ENCODE assay signal across 9 cellular contexts in the genomic region with DNA sequence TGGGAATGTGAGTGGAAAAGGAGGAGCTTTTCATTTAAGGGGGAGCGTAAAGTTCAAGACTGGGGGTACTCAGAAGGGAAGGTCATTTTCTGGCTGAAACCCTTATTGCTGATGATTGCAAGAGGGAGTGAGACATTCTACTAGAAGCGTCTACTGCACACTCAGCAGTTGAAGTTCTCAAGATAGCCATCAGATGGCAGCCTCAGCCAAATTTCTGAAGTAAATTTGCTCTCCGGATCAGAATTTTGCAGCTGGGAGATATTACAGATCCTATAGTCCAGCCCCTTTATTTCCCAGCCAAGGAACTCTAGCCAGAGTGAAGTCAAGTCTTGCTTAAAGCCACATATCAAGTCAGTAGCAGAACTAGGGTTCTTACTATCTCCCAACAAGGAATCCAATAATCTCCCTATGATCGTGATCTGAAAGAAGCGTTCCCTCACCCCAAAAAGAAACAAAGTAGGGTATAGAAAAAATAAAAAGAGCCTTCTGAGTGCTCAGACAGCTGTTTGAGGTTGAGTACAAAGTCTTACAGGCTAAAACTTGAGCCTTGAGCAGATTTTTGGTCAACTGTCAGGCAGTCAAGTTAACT. TPM values are rescaled to one million over a fixed set of nuclear protein-coding genes. Genes with fewer than 3 reads are reported as not detected.
DNase-seq lines count a peak whose midpoint lies in the region; ATAC-seq and TF ChIP-seq lines count a peak whose summit lies in the region.
"Had no signal": no experiment of that assay in that cellular context is flagged by ENCODE, and none has a peak within 500 bp of the region (broad histone marks: within the 10 kb centered on the region; RNA-seq: fewer than 3 reads in every experiment).

No MANE protein-coding gene starts in this region.

- no peak overlapping the region for H2AFZ ChIP-seq in OCI-LY7 (ENCODE audit: low read length)

- no peaks in the 10 kb centered on the region for H3K36me3 Mint-ChIP-seq in activated CD8-positive, alpha-beta memory T cell treated with anti-CD3 and anti-CD28 coated beads, Interleukin-2, amount 10 ng/mL, durations not matched to agents 7 days and 5 days
- H3K36me3 Mint-ChIP-seq: activated naive CD8-positive, alpha-beta T cell treated with anti-CD3 and anti-CD28 coated beads, Interleukin-2, amount 10 ng/mL, durations not matched to agents 7 days and 5 days had no signal

- H3K27me3 ChIP-seq in right lobe of liver (no peaks in the 10 kb centered on the region), uterus (no peaks in the 10 kb centered on the region)

- no peak overlapping the region for H3K4me3 ChIP-seq in Jurkat, Clone E6-1 (ENCODE audit: low read length)
- H3K4me3 ChIP-seq in OCI-LY7 (ENCODE audit: low read depth, low read length, poor library complexity, severe bottlenecking) (no peak overlapping the region), choroid plexus epithelial cell (ENCODE audit: low read depth, low read length) (no peak overlapping the region), right lobe of liver (no peak overlapping the region), uterus (no peak overlapping the region)

- H3K4me3 Mint-ChIP-seq in activated CD8-positive, alpha-beta memory T cell treated with anti-CD3 and anti-CD28 coated beads, Interleukin-2, amount 10 ng/mL, durations not matched to agents 7 days and 5 days: no peak overlapping the region
- H3K4me3 Mint-ChIP-seq: activated naive CD8-positive, alpha-beta T cell treated with anti-CD3 and anti-CD28 coated beads, Interleukin-2, amount 10 ng/mL, durations not matched to agents 7 days and 5 days had no signal

- TF ChIP-seq CTCF in OCI-LY7 (conservative IDR thresholded peaks at IDR 0.05; ENCODE audit: low read length): peak; percentile 71
- TF ChIP-seq CTCF in choroid plexus epithelial cell (conservative IDR thresholded peaks at IDR 0.05; ENCODE audit: low read depth, low read length): peak; percentile 85
- TF ChIP-seq CTCF in right lobe of liver (IDR thresholded peaks at IDR 0.05): peak; percentile 64 to 73 (median 68)
- peak; percentile 47 to 56 (median 52) for TF ChIP-seq CTCF in uterus (IDR thresholded peaks at IDR 0.05)

- no peaks in the 10 kb centered on the region for H3K79me2 ChIP-seq in OCI-LY7 (ENCODE audit: insufficient read depth, low read depth, low read length)

- H3K9me2 ChIP-seq in OCI-LY7 (ENCODE audit: insufficient read depth, low read length): no peaks in the 10 kb centered on the region

- H3K4me1 Mint-ChIP-seq in activated CD8-positive, alpha-beta memory T cell treated with anti-CD3 and anti-CD28 coated beads, Interleukin-2, amount 10 ng/mL, durations not matched to agents 7 days and 5 days: no peaks in the 10 kb centered on the region

- POLR2A ChIA-PET in OCI-LY7 (lab: Charles Lee): interaction anchor here (0.7 kb wide), 1 partner anchor 206 kb away, joined by 3 read pairs; no protein-coding TSS in a partner anchor

- 25% methylated on average over 5 of the region's 5 CpGs for WGBS in right lobe of liver (ENCODE audit: insufficient coverage, low coverage, low lambda C conversion rate, missing lambda C conversion rate)

- no peak overlapping the region for H3K27ac ChIP-seq in OCI-LY7 (ENCODE audit: low read depth, low read length, poor library complexity, severe bottlenecking)
- no peak overlapping the region for H3K27ac ChIP-seq in right lobe of liver
- H3K27ac ChIP-seq in uterus: no peak overlapping the region

- no peaks in the 10 kb centered on the region for H3K9me3 Mint-ChIP-seq in activated CD8-positive, alpha-beta memory T cell treated with anti-CD3 and anti-CD28 coated beads, Interleukin-2, amount 10 ng/mL, durations not matched to agents 7 days and 5 days (ENCODE audit: low read depth)
- H3K9me3 Mint-ChIP-seq: activated naive CD8-positive, alpha-beta T cell treated with anti-CD3 and anti-CD28 coated beads, Interleukin-2, amount 10 ng/mL, durations not matched to agents 7 days and 5 days had no signal

- H3K9me3 ChIP-seq in OCI-LY7 (ENCODE audit: low read length): no peaks in the 10 kb centered on the region
- no peaks in the 10 kb centered on the region for H3K9me3 ChIP-seq in right lobe of liver
- no peaks in the 10 kb centered on the region for H3K9me3 ChIP-seq in uterus

- TF ChIP-seq POLR2A in right lobe of liver (IDR thresholded peaks at IDR 0.05) (no peak), uterus (IDR thresholded peaks at IDR 0.05) (no peak)

- no TSS peak for BruUV-seq in OCI-LY7 (replicated peaks; lab: Mats Ljungman, UMichigan)

- intact Hi-C loops in OCI-LY7 (cut with micrococcal nuclease; ENCODE audit: unreplicated experiment) (loop anchor here (2.0 kb wide), 1 partner anchor 154 kb away; no protein-coding TSS in a partner anchor), right lobe of liver (cut with DNase I) (no loop called here), uterus (cut with DNase I; ENCODE audit: low total_unique reads) (no loop called here)

- no peak overlapping the region for H3K4me2 ChIP-seq in OCI-LY7 (ENCODE audit: low read length)

- peaks cover 75% of the 10 kb centered on the region for H3K27me3 Mint-ChIP-seq in activated CD8-positive, alpha-beta memory T cell treated with anti-CD3 and anti-CD28 coated beads, Interleukin-2, amount 10 ng/mL, durations not matched to agents 7 days and 5 days

- no peak for ATAC-seq in activated CD8-positive, alpha-beta memory T cell treated with anti-CD3 and anti-CD28 coated beads, Interleukin-2, amount 10 ng/mL, durations not matched to agents 7 days and 5 days
- peak; percentile 83 to 93 (median 88) for ATAC-seq in right lobe of liver

- no peaks in the 10 kb centered on the region for H4K20me1 ChIP-seq in OCI-LY7 (ENCODE audit: insufficient read depth, low read length)

- H3K27ac Mint-ChIP-seq in activated CD8-positive, alpha-beta memory T cell treated with anti-CD3 and anti-CD28 coated beads, Interleukin-2, amount 10 ng/mL, durations not matched to agents 7 days and 5 days: no peak overlapping the region
- H3K27ac Mint-ChIP-seq: activated naive CD8-positive, alpha-beta T cell treated with anti-CD3 and anti-CD28 coated beads, Interleukin-2, amount 10 ng/mL, durations not matched to agents 7 days and 5 days had no signal

- CTCF ChIA-PET in activated CD8-positive, alpha-beta memory T cell treated with anti-CD3 and anti-CD28 coated beads, Interleukin-2, amount 10 ng/mL, durations not matched to agents 7 days and 5 days (lab: Charles Lee): interaction anchor here (0.6 to 2.3 kb wide), 12 partner anchors 15 to 799 kb away, joined by 3 to 23 read pairs (median 3); a partner anchor contains a TSS
- CTCF ChIA-PET in OCI-LY7 (lab: Charles Lee; ENCODE audit: unreplicated experiment): interaction anchor here (1.7 kb wide), 1 partner anchor 153 kb away, joined by 5 read pairs; no protein-coding TSS in a partner anchor

- H3K36me3 ChIP-seq in OCI-LY7 (ENCODE audit: insufficient read depth, low read length) (no peaks in the 10 kb centered on the region), right lobe of liver (no peaks in the 10 kb centered on the region), uterus (no peaks in the 10 kb centered on the region)

- DNase-seq in activated CD8-positive, alpha-beta memory T cell treated with anti-CD3 and anti-CD28 coated beads, Interleukin-2, amount 10 ng/mL, durations not matched to agents 7 days and 5 days: peak; percentile 50
- DNase-seq in activated CD8-positive, alpha-beta memory T cell treated with anti-CD3 and anti-CD28 coated beads, Interleukin-2, amount 50 U/mL, for 48 hours: no peak
- DNase-seq in Jurkat, Clone E6-1 (ENCODE audit: low read depth, low spot score): peak; percentile 37
- DNase-seq in OCI-LY7 (ENCODE audit: low spot score) (peak; percentile 23), choroid plexus epithelial cell (ENCODE audit: low read depth) (peak; percentile 93), right lobe of liver (no peak), uterus (peak; percentile 29 to 37), 8988T (no peak)
- DNase-seq: activated naive CD8-positive, alpha-beta T cell treated with anti-CD3 and anti-CD28 coated beads, Interleukin-2, amount 10 ng/mL, durations not matched to agents 7 days and 5 days had no signal

- no peaks in the 10 kb centered on the region for H3K4me1 ChIP-seq in OCI-LY7 (ENCODE audit: insufficient read depth, low read length, poor library complexity, severe bottlenecking)
- peaks cover 0 to 6% (median 0%) of the 10 kb centered on the region in 4 donors for H3K4me1 ChIP-seq in right lobe of liver
- no peaks in the 10 kb centered on the region for H3K4me1 ChIP-seq in uterus

RNA-seq across cellular contexts. Expression of a gene that starts 24.0 kb away (rescaled TPM):
- not detected for total RNA-seq in activated CD8-positive, alpha-beta memory T cell treated with anti-CD3 and anti-CD28 coated beads, Interleukin-2, amount 10 ng/mL, durations not matched to agents 7 days and 5 days
- polyA plus RNA-seq in Jurkat, Clone E6-1 (2012; ENCODE audit: insufficient read depth, insufficient read length): not detected
- total RNA-seq in OCI-LY7 (2014; rRNA removed; shearing (Covaris generic)): not detected in 2 replicates
- total RNA-seq in OCI-LY7 (2022) (not detected in 2 replicates), right lobe of liver (not detected), uterus (not detected)
- total RNA-seq: activated naive CD8-positive, alpha-beta T cell treated with anti-CD3 and anti-CD28 coated beads, Interleukin-2, amount 10 ng/mL, durations not matched to agents 7 days and 5 days had no signal

RNA-seq across cellular contexts. Expression of a gene that starts 29.3 kb away (rescaled TPM):
- not detected for total RNA-seq in activated CD8-positive, alpha-beta memory T cell treated with anti-CD3 and anti-CD28 coated beads, Interleukin-2, amount 10 ng/mL, durations not matched to agents 7 days and 5 days
- not detected for polyA plus RNA-seq in Jurkat, Clone E6-1 (2012; ENCODE audit: insufficient read depth, insufficient read length)
- total RNA-seq in OCI-LY7 (2014; rRNA removed; shearing (Covaris generic)): not detected in 2 replicates
- total RNA-seq in OCI-LY7 (2022) (not detected in 2 replicates), right lobe of liver (not detected), uterus (not detected)
- total RNA-seq: activated naive CD8-positive, alpha-beta T cell treated with anti-CD3 and anti-CD28 coated beads, Interleukin-2, amount 10 ng/mL, durations not matched to agents 7 days and 5 days had no signal

Comparison
In these comparisons a context has a peak if more than half of its experiments do, and no peak if none do; other contexts are left out.
1. DNase-seq: peak in activated CD8-positive, alpha-beta memory T cell treated with anti-CD3 and anti-CD28 coated beads, Interleukin-2, amount 10 ng/mL, durations not matched to agents 7 days and 5 days (single experiment), Jurkat, Clone E6-1 (single experiment), OCI-LY7 (single experiment), choroid plexus epithelial cell (single experiment) and uterus (2 of 2); none in activated CD8-positive, alpha-beta memory T cell treated with anti-CD3 and anti-CD28 coated beads, Interleukin-2, amount 50 U/mL, for 48 hours (single experiment), right lobe of liver (0 of 3) and 8988T (single experiment).
2. Peak in every context shown above with its lines, with median percentiles within 50 percentile points of each other: CTCF ChIP-seq.